ENCODE assay signal across 11 cellular contexts in the genomic region with DNA sequence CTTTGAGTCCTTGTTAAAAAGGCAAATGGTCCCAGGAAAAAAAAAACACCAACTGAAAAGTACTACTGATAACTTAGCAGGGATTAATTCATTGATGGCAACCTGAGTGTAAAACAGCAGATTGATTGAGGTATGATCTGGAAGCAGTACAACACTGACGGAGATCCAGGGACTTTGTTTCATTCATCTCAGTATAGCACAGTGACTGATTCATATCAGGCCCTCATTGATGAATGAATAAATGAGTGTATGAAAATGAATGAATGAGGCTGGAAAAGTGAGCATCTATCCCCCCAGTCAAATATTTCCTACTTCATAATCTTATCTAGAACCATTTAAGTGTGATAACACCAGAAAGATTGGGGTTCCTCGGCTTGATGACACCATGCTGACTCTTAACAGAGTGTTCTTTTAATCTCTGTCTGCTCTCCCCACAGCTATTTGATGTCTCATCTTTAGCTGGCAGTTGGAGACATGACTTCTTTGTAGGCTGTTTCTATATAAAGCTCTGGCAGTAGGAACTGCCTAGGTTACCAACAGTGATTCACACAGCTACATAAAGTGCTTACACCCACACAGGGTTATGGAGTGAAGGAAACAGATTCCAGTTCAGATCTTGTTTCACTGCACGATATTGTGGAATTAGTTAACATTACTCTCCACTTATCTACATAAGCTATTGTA. TPM values are rescaled to one million over a fixed set of nuclear protein-coding genes. Genes with fewer than 3 reads are reported as not detected.
DNase-seq lines count a peak whose midpoint lies in the region; ATAC-seq and TF ChIP-seq lines count a peak whose summit lies in the region.
"Had no signal": no experiment of that assay in that cellular context is flagged by ENCODE, and none has a peak within 500 bp of the region (broad histone marks: within the 10 kb centered on the region; RNA-seq: fewer than 3 reads in every experiment).

No MANE protein-coding gene starts in this region.

- peak overlapping the region in 1 of 2 experiments; percentile 52; a peak in 1 of 4 replicates for H4K8ac ChIP-seq in IMR-90 (ENCODE audit: low read depth in 2 of 2, low read length in 2 of 2)

- H3K4me1 ChIP-seq in IMR-90 (ENCODE audit: control insufficient read depth, insufficient read depth, low read length) = peaks cover 1% of the 10 kb centered on the region; the same call in 1 of the 2 replicates
- H3K4me1 ChIP-seq: esophagus squamous epithelium had no signal

- no peaks in the 10 kb centered on the region for H3K36me3 ChIP-seq in IMR-90 (ENCODE audit: control insufficient read depth, insufficient read depth, low read length)
- H3K36me3 ChIP-seq: esophagus squamous epithelium had no signal

- H3K4me3 Mint-ChIP-seq in chondrocyte (ENCODE audit: unreplicated experiment) = no peak overlapping the region
- H3K4me3 Mint-ChIP-seq: T-helper 1 cell treated with Interleukin-12 subunit alpha and Interleukin-12 subunit beta and Interleukin-4 antibody, amounts not matched to agents 30 μg/mL and 1 μg/mL, for 36 hours had no signal

- H3K9me3 Mint-ChIP-seq in chondrocyte (ENCODE audit: low read depth) = no peaks in the 10 kb centered on the region
- H3K9me3 Mint-ChIP-seq: T-helper 1 cell treated with Interleukin-12 subunit alpha and Interleukin-12 subunit beta and Interleukin-4 antibody, amounts not matched to agents 30 μg/mL and 1 μg/mL, for 36 hours had no signal

- in situ Hi-C loops in IMR-90 (cut with MboI; ENCODE audit: low sequenced_read_pairs) = no loop called here

- no peak overlapping the region for H4K5ac ChIP-seq in IMR-90 (ENCODE audit: low read depth, low read length)

- no peaks in the 10 kb centered on the region for H3K79me1 ChIP-seq in IMR-90 (ENCODE audit: low read depth in 1 of 2, low read length in 2 of 2)

- H4K20me1 ChIP-seq in IMR-90 (ENCODE audit: insufficient read depth, low read length) = no peaks in the 10 kb centered on the region

- H3K27ac ChIP-seq in IMR-90 (ENCODE audit: insufficient read depth, low read length) = no peak overlapping the region
- H3K27ac ChIP-seq: esophagus squamous epithelium had no signal

- H3K9ac ChIP-seq in IMR-90 (ENCODE audit: low read depth, low read length) = no peak overlapping the region

- WGBS in IMR-90 (ENCODE audit: extremely low coverage in 2 of 2, insufficient read length in 1 of 2), 2 experiments = no CpG with 5 or more reads among the region's 3 CpGs

- no peak overlapping the region for H3K14ac ChIP-seq in IMR-90 (replicated peaks; ENCODE audit: low read depth, low read length)

- peak overlapping the region; percentile 44; the same call in 1 of the 2 replicates for H2BK120ac ChIP-seq in IMR-90 (ENCODE audit: low read depth, low read length)

- CTCF ChIA-PET in IMR-90 (lab: Yijun Ruan, JAX) = interaction anchor here (1.2 kb wide), 1 partner anchor 13 kb away, joined by 3 read pairs; no protein-coding TSS in a partner anchor

- H3K4me3 ChIP-seq in IMR-90 (ENCODE audit: insufficient read depth, low read depth, low read length) = no peak overlapping the region
- H3K4me3 ChIP-seq: esophagus squamous epithelium had no signal

- H2AK5ac ChIP-seq in IMR-90 (ENCODE audit: low read depth, low read length) = no peak overlapping the region

- POLR2A ChIA-PET in IMR-90 (lab: Charles Lee; ENCODE audit: unreplicated experiment) = no interaction called here

- peak overlapping the region; percentile 16; the same call in 1 of the 2 replicates for H3K4ac ChIP-seq in IMR-90 (ENCODE audit: low read depth, low read length)

- H4K91ac ChIP-seq in IMR-90 (ENCODE audit: insufficient read depth, low read depth, low read length) = no peak overlapping the region

- no TSS peak for BruUV-seq in IMR-90 (replicated peaks; lab: Mats Ljungman, UMichigan)

- intact Hi-C loops in IMR-90 (cut with micrococcal nuclease) = no loop called here

- DNase-seq in COLO829 (ENCODE audit: low spot score) (peak; percentile 75), IMR-90 (peak; percentile 94), chondrocyte (ENCODE audit: low spot score) (no peak), myocyte (ENCODE audit: low read depth) (peak; percentile 83), GM10266 (ENCODE audit: extremely low spot score) (no peak), cerebellar nuclear complex (lab: John Stamatoyannopoulos, UW) (no peak)
- DNase-seq: esophagus squamous epithelium, NCI-H1930 had no signal

- peak overlapping the region; percentile 23; the same call in 1 of the 2 replicates for H3K18ac ChIP-seq in IMR-90 (ENCODE audit: low read depth, low read length)

- ATAC-seq in IMR-90 (ENCODE audit: low read depth) (peak; percentile 96), GM19455 (IDR thresholded peaks at IDR 0.05; ENCODE audit: unreplicated experiment) (no peak), HG02623 (IDR thresholded peaks at IDR 0.05; ENCODE audit: unreplicated experiment) (no peak)

- H3K27me3 Mint-ChIP-seq in chondrocyte (ENCODE audit: low read depth) = no peaks in the 10 kb centered on the region

- peak overlapping the region; percentile 50; the same call in 1 of the 2 replicates for H2BK20ac ChIP-seq in IMR-90 (ENCODE audit: low read depth, low read length)

- dilution Hi-C loops in IMR-90 (cut with HindIII; ENCODE audit: low sequenced_read_pairs, unreplicated experiment) = no loop called here

- H3K27ac Mint-ChIP-seq in chondrocyte (ENCODE audit: unreplicated experiment) = peak overlapping the region; percentile 65
- H3K27ac Mint-ChIP-seq: T-helper 1 cell treated with Interleukin-12 subunit alpha and Interleukin-12 subunit beta and Interleukin-4 antibody, amounts not matched to agents 30 μg/mL and 1 μg/mL, for 36 hours had no signal

- no peaks in the 10 kb centered on the region for H3K9me1 ChIP-seq in IMR-90 (ENCODE audit: insufficient read depth, low read length)

- peak overlapping the region; percentile 27; the same call in 1 of the 2 replicates for H3K4me2 ChIP-seq in IMR-90 (ENCODE audit: low read depth, low read length)

- no peak for TF ChIP-seq POLR2A in IMR-90 (IDR thresholded peaks at IDR 0.05; ENCODE audit: low read depth, low read length)

- peak overlapping the region; percentile 43; the same call in 1 of the 2 replicates for H3K23ac ChIP-seq in IMR-90 (ENCODE audit: low read depth, low read length)

- peaks cover 11% of the 10 kb centered on the region for H3K4me1 Mint-ChIP-seq in chondrocyte (ENCODE audit: low read depth)

- TF ChIP-seq RAD21 in IMR-90 (IDR thresholded peaks at IDR 0.05; ENCODE audit: low read length) = no peak

- no peak overlapping the region for H2BK5ac ChIP-seq in IMR-90 (ENCODE audit: low read depth, low read length, poor library complexity, severe bottlenecking)

- H3K9me3 ChIP-seq in IMR-90 (ENCODE audit: control insufficient read depth, insufficient read depth, low read length) = no peaks in the 10 kb centered on the region
- H3K9me3 ChIP-seq: esophagus squamous epithelium had no signal

- TF ChIP-seq CTCF in IMR-90 (conservative IDR thresholded peaks at IDR 0.05; ENCODE audit: low read depth, low read length) (no peak), chondrocyte (IDR thresholded peaks at IDR 0.05) (no peak), GM10266 (IDR thresholded peaks at IDR 0.05; ENCODE audit: control insufficient read depth, insufficient read depth, low read depth, missing control alignments) (no peak)

- no peak overlapping the region for H3K56ac ChIP-seq in IMR-90 (ENCODE audit: extremely low read depth, insufficient read depth, low read length)

- no peaks in the 10 kb centered on the region for H3K36me3 Mint-ChIP-seq in chondrocyte (ENCODE audit: low read depth)

- H2AK9ac ChIP-seq in IMR-90 (replicated peaks; ENCODE audit: low read depth, low read length, poor library complexity) = no peak overlapping the region

- H2BK15ac ChIP-seq in IMR-90 (ENCODE audit: low read depth, low read length) = no peak overlapping the region

- no peak overlapping the region for H2AFZ ChIP-seq in IMR-90 (replicated peaks; ENCODE audit: low read length, poor library complexity)

- H3K27me3 ChIP-seq in IMR-90 (ENCODE audit: control insufficient read depth, insufficient read depth, low read length) = no peaks in the 10 kb centered on the region
- H3K27me3 ChIP-seq: esophagus squamous epithelium had no signal

TF ChIP-seq in IMR-90, 13 proteins besides CTCF, POLR2A, EP300 and RAD21:
- TF ChIP-seq MAFK (IDR thresholded peaks at IDR 0.05; ENCODE audit: low read depth, low read length) (peak; percentile 13; the same call in 1 of the 2 replicates), RFX5 (IDR thresholded peaks at IDR 0.05; ENCODE audit: low read depth, low read length) (no peak), BHLHE40 (IDR thresholded peaks at IDR 0.05; ENCODE audit: low read depth, low read length) (no peak), MAZ (IDR thresholded peaks at IDR 0.05; ENCODE audit: borderline replicate concordance, low read depth, low read length) (no peak), FOS (IDR thresholded peaks at IDR 0.05; ENCODE audit: low read depth, low read length) (peak; percentile 76)
TF ChIP-seq in IMR-90: peak in this region for 2.

RNA-seq across cellular contexts. Expression of gene RNF128, which starts 18.6 kb away (rescaled TPM):
- total RNA-seq in IMR-90 (2012; rRNA removed) (4.8 and 6.4 TPM in 2 replicates), chondrocyte (not detected in 3 replicates), myocyte (0.53 and 1.4 TPM in 2 replicates)
- 2.8 and 3.0 TPM in 2 replicates for polyA plus RNA-seq in IMR-90 (2012; rRNA removed)
- 0.90 and 1.2 TPM in 2 replicates for polyA plus RNA-seq in IMR-90 (2012; cell fraction: cytosol; rRNA removed)
- 0.61 and 0.83 TPM in 2 replicates for polyA plus RNA-seq in IMR-90 (2012; cell fraction: nucleus; rRNA removed; ENCODE audit: low replicate concordance)
- 0.30 TPM for polyA plus RNA-seq in myocyte (2012)

Comparison
In these comparisons a context has a peak if more than half of its experiments do, and no peak if none do; other contexts are left out.
1. DNase-seq: peak in COLO829 (single experiment), IMR-90 (single experiment) and myocyte (single experiment); none in chondrocyte (single experiment), GM10266 (single experiment) and cerebellar nuclear complex (0 of 2).